10 cellular contexts compared by ENCODE assay signal in the genomic region with DNA sequence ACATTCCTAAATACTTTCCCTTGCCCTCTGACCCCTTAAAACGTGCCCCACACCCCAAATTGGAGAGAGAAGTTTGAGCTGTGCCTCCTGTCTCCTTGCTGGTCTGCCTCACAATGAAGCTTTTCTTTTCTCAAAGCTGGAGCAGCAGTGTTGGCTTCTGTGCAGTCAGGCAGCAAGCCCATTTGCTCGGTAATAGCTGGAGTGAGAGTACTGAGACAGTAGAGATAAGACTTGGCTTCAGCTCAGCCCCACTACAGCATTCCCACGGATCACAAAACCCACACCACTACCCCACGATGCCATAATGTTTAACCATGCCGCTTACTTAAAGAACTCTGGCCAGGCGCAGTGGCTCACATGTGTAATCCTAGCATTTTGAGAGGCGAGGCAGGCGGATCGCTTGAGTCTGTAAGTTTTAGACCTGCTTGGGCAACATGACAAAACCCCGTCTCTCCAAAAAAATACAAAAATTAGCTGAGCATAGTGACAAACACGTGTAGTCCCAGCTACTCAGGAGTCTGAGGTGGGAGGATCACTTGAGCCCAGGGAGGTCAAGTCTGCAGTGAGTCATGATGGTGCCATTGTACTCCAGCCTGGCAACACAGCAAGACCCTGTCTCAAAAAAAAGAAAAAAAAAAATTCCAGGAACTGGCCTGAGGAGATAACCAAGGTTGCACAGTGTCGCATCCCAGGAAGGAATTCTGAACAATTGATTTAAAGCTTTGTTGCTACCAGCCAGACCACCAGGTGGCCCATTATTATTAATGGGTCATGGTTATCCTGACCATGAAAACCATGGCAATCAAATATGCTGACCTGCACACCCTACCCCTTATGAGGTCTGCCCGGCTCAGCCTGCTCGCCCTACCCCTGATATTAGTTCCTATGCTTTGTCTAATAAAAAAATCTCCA.
A peak's percentile ranks its signal among the peaks of the same experiment; 100 is the strongest.
DNase-seq lines count a peak whose midpoint lies in the region; ATAC-seq, FAIRE-seq and TF ChIP-seq lines count a peak whose summit lies in the region.
"Had no signal": no experiment of that assay in that cellular context is flagged by ENCODE, and none has a peak within 500 bp of the region (broad histone marks: within the 10 kb centered on the region; RNA-seq: fewer than 3 reads in every experiment).

No MANE protein-coding gene starts in this region.

- peak overlapping the region; percentile 59 for H2AFZ ChIP-seq in neuronal stem cell (ENCODE audit: low read length)

- CTCF ChIA-PET in CD8-positive, alpha-beta T cell (lab: Charles Lee): interaction anchor here (2.0 to 7.1 kb wide), 6 partner anchors 10 to 148 kb away, joined by 7 to 85 read pairs (median 18); partner anchors contain the start of gene NEURL3
- CTCF ChIA-PET in WTC11 (lab: Charles Lee): interaction anchor here (0.5 to 6.8 kb wide), 11 partner anchors 21 to 570 kb away, joined by 3 to 127 read pairs (median 3); no protein-coding TSS in a partner anchor

- H3K27ac Mint-ChIP-seq in CD8-positive, alpha-beta T cell: peak overlapping the region; percentile 97
- peak overlapping the region; percentile 89 to 98 for H3K27ac Mint-ChIP-seq in effector memory CD8-positive, alpha-beta T cell
- H3K27ac Mint-ChIP-seq in WTC11: no peak overlapping the region

- H3K79me1 ChIP-seq in neuronal stem cell (ENCODE audit: low read depth, low read length): no peaks in the 10 kb centered on the region

- intact Hi-C loops in CD8-positive, alpha-beta T cell (cut with DNase I, micrococcal nuclease): loop anchor here (5.0 kb wide), 4 partner anchors 48 to 102 kb away; partner anchors contain the start of gene SNRNP200 (in 1 of the 2)
- intact Hi-C loops in kidney (cut with DNase I): loop anchor here (10.0 kb wide), 1 partner anchor 96 kb away; the partner anchor contains the start of gene NEURL3

- no peak overlapping the region for H3K4ac ChIP-seq in neuronal stem cell (ENCODE audit: low read length)

- H3K9ac ChIP-seq in neuronal stem cell (ENCODE audit: low read depth, low read length, poor library complexity) (no peak overlapping the region), kidney (ENCODE audit: low read length in 2 of 2) (no peak overlapping the region)

- TF ChIP-seq CTCF in CD8-positive, alpha-beta T cell (IDR thresholded peaks at IDR 0.05): no peak
- TF ChIP-seq CTCF in kidney (IDR thresholded peaks at IDR 0.05; ENCODE audit: borderline replicate concordance, extremely low read depth, insufficient read depth) (no peak), WTC11 (IDR thresholded peaks at IDR 0.05) (no peak)

- H3K27ac ChIP-seq in CD8-positive, alpha-beta T cell (ENCODE audit: low read depth, low read length): no peak overlapping the region
- H3K27ac ChIP-seq in neuronal stem cell (replicated peaks; ENCODE audit: low read length): peak overlapping the region; percentile 53
- H3K27ac ChIP-seq in kidney (ENCODE audit: low read depth in 2 of 2, low read length in 2 of 2): peak overlapping the region in 1 of 2 donors; percentile 1

- ATAC-seq in CD8-positive, alpha-beta T cell: no peak
- ATAC-seq in effector memory CD8-positive, alpha-beta T cell (replicated peaks): no peak
- no peak for ATAC-seq in activated CD4-positive, CD25-positive, alpha-beta regulatory T cell treated with anti-CD3 and anti-CD28 coated beads, Interleukin-2, amount 50 U/mL, for 24 hours
- no peak for ATAC-seq in WTC11
- ATAC-seq: stimulated activated naive CD8-positive, alpha-beta T cell treated with anti-CD3 and anti-CD28 coated beads, Interleukin-15, amount 100 ng/mL, for 72 hours had no signal

- H3K9me3 ChIP-seq in CD8-positive, alpha-beta T cell (ENCODE audit: low read length): no peaks in the 10 kb centered on the region
- H3K9me3 ChIP-seq in neuronal stem cell (replicated peaks in 1 of 2; ENCODE audit: control insufficient read depth in 2 of 2, insufficient read depth in 1 of 2, low read depth in 1 of 2, low read length in 2 of 2): no peaks in the 10 kb centered on the region
- H3K9me3 ChIP-seq in kidney (ENCODE audit: control insufficient read depth in 1 of 2, low read length in 2 of 2): no peaks in the 10 kb centered on the region

- H3K4me1 Mint-ChIP-seq in CD8-positive, alpha-beta T cell (ENCODE audit: low read depth): peaks cover 51% of the 10 kb centered on the region
- peaks cover 22 to 23% of the 10 kb centered on the region in 2 donors for H3K4me1 Mint-ChIP-seq in effector memory CD8-positive, alpha-beta T cell (ENCODE audit: low read depth in 2 of 2)
- H3K4me1 Mint-ChIP-seq in WTC11: peaks cover 39% of the 10 kb centered on the region

- no peaks in the 10 kb centered on the region for H3K36me3 ChIP-seq in CD8-positive, alpha-beta T cell (ENCODE audit: insufficient read depth, low read length)
- H3K36me3 ChIP-seq in neuronal stem cell (replicated peaks in 1 of 2; ENCODE audit: control insufficient read depth in 2 of 2, insufficient read depth in 2 of 2, low read length in 2 of 2): no peaks in the 10 kb centered on the region
- H3K36me3 ChIP-seq in kidney (ENCODE audit: control insufficient read depth in 1 of 2, insufficient read depth in 2 of 2, low read length in 2 of 2): no peaks in the 10 kb centered on the region

- no peak overlapping the region for H2BK12ac ChIP-seq in neuronal stem cell (ENCODE audit: low read length)

- H3K4me1 ChIP-seq in CD8-positive, alpha-beta T cell (ENCODE audit: insufficient read depth, low read length): peaks cover 36% of the 10 kb centered on the region
- H3K4me1 ChIP-seq in neuronal stem cell (ENCODE audit: control insufficient read depth in 2 of 2, insufficient read depth in 1 of 2, low read depth in 1 of 2, low read length in 2 of 2) (peaks cover 18 to 26% of the 10 kb centered on the region in 2 donors), kidney (ENCODE audit: control insufficient read depth in 1 of 2, insufficient read depth in 1 of 2, low read depth in 1 of 2, low read length in 2 of 2) (peaks cover 5 to 16% of the 10 kb centered on the region in 2 donors)

- no peak overlapping the region for H2BK5ac ChIP-seq in neuronal stem cell (ENCODE audit: low read length)

- H3K4me3 ChIP-seq in CD8-positive, alpha-beta T cell (ENCODE audit: low read depth, low read length): no peak overlapping the region
- H3K4me3 ChIP-seq in neuronal stem cell (ENCODE audit: low read length in 2 of 2) (no peak overlapping the region), kidney (ENCODE audit: low read length in 2 of 2) (no peak overlapping the region)

- no peak overlapping the region for H2AK5ac ChIP-seq in neuronal stem cell (ENCODE audit: low read depth, low read length)

- H3K9me3 Mint-ChIP-seq in CD8-positive, alpha-beta T cell: no peaks in the 10 kb centered on the region
- no peaks in the 10 kb centered on the region for H3K9me3 Mint-ChIP-seq in effector memory CD8-positive, alpha-beta T cell
- no peaks in the 10 kb centered on the region for H3K9me3 Mint-ChIP-seq in WTC11
- H3K9me3 Mint-ChIP-seq: stimulated activated naive CD8-positive, alpha-beta T cell treated with anti-CD3 and anti-CD28 coated beads, Interleukin-15, amount 100 ng/mL, for 72 hours had no signal

- peak overlapping the region; percentile 10 for H3K4me3 Mint-ChIP-seq in CD8-positive, alpha-beta T cell
- H3K4me3 Mint-ChIP-seq in effector memory CD8-positive, alpha-beta T cell: peak overlapping the region in 1 of 2 donors; percentile 28
- no peak overlapping the region for H3K4me3 Mint-ChIP-seq in WTC11

- no peak overlapping the region for H4K8ac ChIP-seq in neuronal stem cell (ENCODE audit: low read depth, low read length)

- H3K36me3 Mint-ChIP-seq in CD8-positive, alpha-beta T cell: no peaks in the 10 kb centered on the region
- H3K36me3 Mint-ChIP-seq in effector memory CD8-positive, alpha-beta T cell (ENCODE audit: insufficient read depth): peaks cover 3% of the 10 kb centered on the region
- no peaks in the 10 kb centered on the region for H3K36me3 Mint-ChIP-seq in WTC11

- no peaks in the 10 kb centered on the region for H3K27me3 ChIP-seq in CD8-positive, alpha-beta T cell (ENCODE audit: insufficient read depth, low read length)
- H3K27me3 ChIP-seq in neuronal stem cell (ENCODE audit: control insufficient read depth in 3 of 3, insufficient read depth in 3 of 3, low read depth in 1 of 3, low read length in 3 of 3): no peaks in the 10 kb centered on the region

- WGBS in neuronal stem cell (ENCODE audit: extremely low coverage in 2 of 2, insufficient read length in 2 of 2, insufficient replicate concordance in 1 of 2), 2 donors: no CpG with 5 or more reads among the region's 14 CpGs

- H2BK120ac ChIP-seq in neuronal stem cell (ENCODE audit: low read depth, low read length): no peak overlapping the region

- no peak overlapping the region for H3K14ac ChIP-seq in neuronal stem cell (ENCODE audit: low read length)

- POLR2A ChIA-PET in CD8-positive, alpha-beta T cell (lab: Charles Lee): interaction anchor here (0.7 to 3.7 kb wide), 3 partner anchors 129 to 222 kb away, joined by 3 to 39 read pairs (median 13); partner anchors contain the start of gene ARID5A
- POLR2A ChIA-PET in WTC11 (lab: Charles Lee): interaction anchor here (1.0 kb wide), 1 partner anchor 27 kb away, joined by 3 read pairs; no protein-coding TSS in a partner anchor

- no peak for FAIRE-seq in kidney (lab: Jason Lieb, UNC)

- no peak overlapping the region for H2BK15ac ChIP-seq in neuronal stem cell (ENCODE audit: low read length)

- H3K18ac ChIP-seq in neuronal stem cell (ENCODE audit: low read length): no peak overlapping the region

- no peaks in the 10 kb centered on the region for H3K27me3 Mint-ChIP-seq in CD8-positive, alpha-beta T cell (ENCODE audit: low read depth)
- H3K27me3 Mint-ChIP-seq in effector memory CD8-positive, alpha-beta T cell: no peaks in the 10 kb centered on the region
- peaks cover 15% of the 10 kb centered on the region for H3K27me3 Mint-ChIP-seq in WTC11 (ENCODE audit: low read depth)
- H3K27me3 Mint-ChIP-seq: stimulated activated naive CD8-positive, alpha-beta T cell treated with anti-CD3 and anti-CD28 coated beads, Interleukin-15, amount 100 ng/mL, for 72 hours had no signal

- no peak overlapping the region for H3K23ac ChIP-seq in neuronal stem cell (ENCODE audit: low read depth, low read length, poor library complexity)

- DNase-seq in CD8-positive, alpha-beta T cell: no peak
- peak; percentile 5 for DNase-seq in NCI-H2196 treated with DMSO at 0.1 percent for 48 hours (lab: John Stamatoyannopoulos, UW; ENCODE audit: unreplicated experiment)
- DNase-seq in effector memory CD8-positive, alpha-beta T cell: no peak
- DNase-seq in neuronal stem cell (ENCODE audit: low spot score): peak; percentile 42
- no peak for DNase-seq in kidney
- no peak for DNase-seq in WTC11 (ENCODE audit: low spot score)
- DNase-seq in NCI-H1417 treated with DMSO at 0.1 percent for 48 hours (lab: John Stamatoyannopoulos, UW): no peak
- DNase-seq: mammary epithelial cell; stimulated activated naive CD8-positive, alpha-beta T cell treated with anti-CD3 and anti-CD28 coated beads, Interleukin-15, amount 100 ng/mL, for 72 hours had no signal

- H3K4me2 ChIP-seq in neuronal stem cell (ENCODE audit: insufficient read depth, low read length, poor library complexity, severe bottlenecking): no peak overlapping the region

- no peak overlapping the region for H4K91ac ChIP-seq in neuronal stem cell (ENCODE audit: low read depth, low read length, poor library complexity)

TF ChIP-seq in WTC11, 78 proteins besides CTCF, POLR2A, EP300 and RAD21 (continues in another document):
- TF ChIP-seq TCF7 (CRISPR knock-in tag; IDR thresholded peaks at IDR 0.05; ENCODE audit: low read depth) (no peak), FOXK1 (CRISPR knock-in tag; IDR thresholded peaks at IDR 0.05) (no peak), GABPB1 (CRISPR knock-in tag; IDR thresholded peaks at IDR 0.05) (no peak)

Comparison
In these comparisons a context has a peak if more than half of its experiments do, and no peak if none do; other contexts are left out.
1. DNase-seq: peak in NCI-H2196 treated with DMSO at 0.1 percent for 48 hours (single experiment) and neuronal stem cell (single experiment); none in CD8-positive, alpha-beta T cell (0 of 7), effector memory CD8-positive, alpha-beta T cell (0 of 3), kidney (single experiment), WTC11 (single experiment) and NCI-H1417 treated with DMSO at 0.1 percent for 48 hours (single experiment).